In genomic region chr5:68749076-68749475, GRCh38 we compare ENCODE assay signal across 2 cellular contexts.
TF ChIP-seq lines count a peak whose summit lies in the region.

No MANE protein-coding gene starts in this region.

TF ChIP-seq in liver, 16 proteins besides CTCF, POLR2A, EP300 and RAD21 (continued from another document):
- TF ChIP-seq HNF4A (conservative IDR thresholded peaks at IDR 0.05) (no peak), SP1 (IDR thresholded peaks at IDR 0.05) (no peak), REST (IDR thresholded peaks at IDR 0.05) (no peak)

TF ChIP-seq in HepG2, 621 proteins besides CTCF, POLR2A, EP300 and RAD21:
- no peak for TF ChIP-seq FUBP1 (CRISPR knock-in tag; IDR thresholded peaks at IDR 0.05; ENCODE audit: borderline replicate concordance)
- no peak for TF ChIP-seq ZHX1 (CRISPR knock-in tag; IDR thresholded peaks at IDR 0.05; ENCODE audit: low read depth)
- no peak for TF ChIP-seq ATF2 (CRISPR knock-in tag; IDR thresholded peaks at IDR 0.05)
- TF ChIP-seq ZNF441 (CRISPR knock-in tag; IDR thresholded peaks at IDR 0.05; ENCODE audit: borderline replicate concordance) = no peak
- TF ChIP-seq ZBTB26 (CRISPR knock-in tag; IDR thresholded peaks at IDR 0.05; ENCODE audit: borderline replicate concordance) = no peak
- TF ChIP-seq SP2 (CRISPR knock-in tag; IDR thresholded peaks at IDR 0.05) = no peak
- TF ChIP-seq NKX3-1 (CRISPR knock-in tag; IDR thresholded peaks at IDR 0.05) = no peak
- no peak for TF ChIP-seq ZNF709 (CRISPR knock-in tag; IDR thresholded peaks at IDR 0.05)
- TF ChIP-seq MLX (CRISPR knock-in tag; IDR thresholded peaks at IDR 0.05) = no peak
- TF ChIP-seq ZSCAN20 (CRISPR knock-in tag; IDR thresholded peaks at IDR 0.05; ENCODE audit: borderline replicate concordance) = no peak
- no peak for TF ChIP-seq TCF12 (IDR thresholded peaks at IDR 0.05)
- no peak for TF ChIP-seq TCF12 (CRISPR knock-in tag; IDR thresholded peaks at IDR 0.05)
- no peak for TF ChIP-seq ZNF75D (CRISPR knock-in tag; IDR thresholded peaks at IDR 0.05; ENCODE audit: borderline replicate concordance)
- TF ChIP-seq PAF1 (CRISPR knock-in tag; IDR thresholded peaks at IDR 0.05) = no peak
- no peak for TF ChIP-seq SRF (IDR thresholded peaks at IDR 0.05; ENCODE audit: low read depth, low read length)
- no peak for TF ChIP-seq IRF1 (CRISPR knock-in tag; IDR thresholded peaks at IDR 0.05; ENCODE audit: low read depth)
